ENCODE assay signal across 8 cellular contexts in the genomic region with DNA sequence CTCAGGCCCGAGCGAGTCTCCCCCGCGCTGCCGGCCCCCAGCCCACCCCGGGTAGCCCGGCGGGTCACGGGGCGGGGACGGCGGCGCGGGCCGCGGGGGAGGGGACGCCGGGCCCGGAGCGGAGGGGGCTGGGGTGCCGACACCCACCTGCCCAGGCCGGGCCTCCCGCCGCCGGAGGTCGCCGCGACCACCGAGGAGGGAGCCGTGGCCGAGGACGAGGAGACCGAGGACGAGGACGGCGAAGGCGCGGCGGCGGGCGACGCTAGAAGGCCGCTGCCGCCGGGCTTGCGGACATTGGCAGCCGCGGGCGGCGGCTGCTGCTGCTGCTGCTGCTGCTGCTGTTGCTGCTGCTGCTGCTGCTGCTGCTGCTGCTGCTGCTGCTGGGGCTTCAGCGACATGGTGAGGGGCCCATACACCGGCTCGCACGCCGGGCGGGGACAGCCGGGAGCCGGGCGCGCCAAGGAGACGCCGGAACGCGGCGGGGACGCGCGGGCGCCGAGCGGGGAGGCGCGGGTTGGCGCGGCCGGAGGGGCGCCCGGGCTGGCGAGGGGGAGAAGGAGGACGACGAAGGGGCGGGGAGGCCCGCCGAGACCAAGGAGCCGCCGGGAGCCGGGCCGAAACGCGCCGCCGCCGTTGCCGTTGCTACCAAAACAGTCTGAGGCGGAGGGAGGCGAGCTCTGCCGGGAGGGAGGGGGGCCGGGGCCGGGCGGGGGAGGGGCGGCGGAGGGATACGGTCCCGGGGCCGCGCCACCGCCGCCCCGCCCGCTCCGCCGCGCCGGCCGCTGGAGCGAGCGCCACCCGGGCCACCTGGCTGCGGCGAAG. TPM values are rescaled to one million over a fixed set of nuclear protein-coding genes. Genes with fewer than 3 reads are reported as not detected.
DNase-seq lines count a peak whose midpoint lies in the region; ATAC-seq and TF ChIP-seq lines count a peak whose summit lies in the region.

A gene with protein sequence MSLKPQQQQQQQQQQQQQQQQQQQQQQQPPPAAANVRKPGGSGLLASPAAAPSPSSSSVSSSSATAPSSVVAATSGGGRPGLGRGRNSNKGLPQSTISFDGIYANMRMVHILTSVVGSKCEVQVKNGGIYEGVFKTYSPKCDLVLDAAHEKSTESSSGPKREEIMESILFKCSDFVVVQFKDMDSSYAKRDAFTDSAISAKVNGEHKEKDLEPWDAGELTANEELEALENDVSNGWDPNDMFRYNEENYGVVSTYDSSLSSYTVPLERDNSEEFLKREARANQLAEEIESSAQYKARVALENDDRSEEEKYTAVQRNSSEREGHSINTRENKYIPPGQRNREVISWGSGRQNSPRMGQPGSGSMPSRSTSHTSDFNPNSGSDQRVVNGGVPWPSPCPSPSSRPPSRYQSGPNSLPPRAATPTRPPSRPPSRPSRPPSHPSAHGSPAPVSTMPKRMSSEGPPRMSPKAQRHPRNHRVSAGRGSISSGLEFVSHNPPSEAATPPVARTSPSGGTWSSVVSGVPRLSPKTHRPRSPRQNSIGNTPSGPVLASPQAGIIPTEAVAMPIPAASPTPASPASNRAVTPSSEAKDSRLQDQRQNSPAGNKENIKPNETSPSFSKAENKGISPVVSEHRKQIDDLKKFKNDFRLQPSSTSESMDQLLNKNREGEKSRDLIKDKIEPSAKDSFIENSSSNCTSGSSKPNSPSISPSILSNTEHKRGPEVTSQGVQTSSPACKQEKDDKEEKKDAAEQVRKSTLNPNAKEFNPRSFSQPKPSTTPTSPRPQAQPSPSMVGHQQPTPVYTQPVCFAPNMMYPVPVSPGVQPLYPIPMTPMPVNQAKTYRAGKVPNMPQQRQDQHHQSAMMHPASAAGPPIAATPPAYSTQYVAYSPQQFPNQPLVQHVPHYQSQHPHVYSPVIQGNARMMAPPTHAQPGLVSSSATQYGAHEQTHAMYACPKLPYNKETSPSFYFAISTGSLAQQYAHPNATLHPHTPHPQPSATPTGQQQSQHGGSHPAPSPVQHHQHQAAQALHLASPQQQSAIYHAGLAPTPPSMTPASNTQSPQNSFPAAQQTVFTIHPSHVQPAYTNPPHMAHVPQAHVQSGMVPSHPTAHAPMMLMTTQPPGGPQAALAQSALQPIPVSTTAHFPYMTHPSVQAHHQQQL (minus strand): TSS at position 679 of the 822 bp plus-strand sequence. CDS start 281 bp downstream, at position 398.

- H3K27me3 ChIP-seq in HUES64 (ENCODE audit: insufficient read depth, low read length) (no peaks in the 10 kb centered on the region), adrenal gland (no peaks in the 10 kb centered on the region), psoas muscle (ENCODE audit: insufficient read depth in 3 of 3, low read length in 2 of 3) (no peaks in the 10 kb centered on the region), aorta (ENCODE audit: control insufficient read depth in 1 of 2, insufficient read depth in 2 of 2, low read length in 1 of 2) (no peaks in the 10 kb centered on the region)

- peak within 1 kb of the TSS; percentile 97 for H3K9ac ChIP-seq in HUES64 (ENCODE audit: low read depth, low read length)

- no peaks in the 10 kb centered on the region for H3K27me3 Mint-ChIP-seq in Calu3 (ENCODE audit: unreplicated experiment)

- intact Hi-C loops in Calu3 (cut with micrococcal nuclease; ENCODE audit: unreplicated experiment): loop anchor here (5.0 kb wide), 1 partner anchor 42 kb away; no protein-coding TSS in a partner anchor
- intact Hi-C loops in adrenal gland (cut with DNase I): no loop called here
- intact Hi-C loops in left ventricle myocardium superior (cut with micrococcal nuclease): no loop called here
- intact Hi-C loops in psoas muscle (cut with DNase I): loop anchor here in 1 of 2 donors (1.0 to 5.0 kb wide), 2 partner anchors 37 kb away; no protein-coding TSS in a partner anchor
- intact Hi-C loops in aorta (cut with DNase I): loop anchor here in 1 of 2 donors (5.0 kb wide), 1 partner anchor 37 kb away; no protein-coding TSS in a partner anchor

- DNase-seq in Calu3 (no peak), SK-MEL-5 (ENCODE audit: low read depth, low spot score) (peak; percentile 47), adrenal gland (peak; percentile 61 to 74 (median 65)), left ventricle myocardium superior (peak; percentile 78), psoas muscle (peak; percentile 75 to 87), aorta (peak; percentile 79 to 90)

- TF ChIP-seq CTCF in Calu3 (IDR thresholded peaks at IDR 0.05; ENCODE audit: unreplicated experiment): no peak
- no peak for TF ChIP-seq CTCF in adrenal gland (IDR thresholded peaks at IDR 0.05)
- no peak for TF ChIP-seq CTCF in psoas muscle (IDR thresholded peaks at IDR 0.05)

- H3K9me3 Mint-ChIP-seq in Calu3 (ENCODE audit: low read depth, unreplicated experiment): no peaks in the 10 kb centered on the region

- peak within 1 kb of the TSS; percentile 99 for H3K27ac Mint-ChIP-seq in Calu3 (ENCODE audit: unreplicated experiment)

- in situ Hi-C loops in SK-MEL-5 (cut with HindIII; ENCODE audit: low pct_unique_long_range_greater_than_20kb, low sequenced_read_pairs): no loop called here

- peak within 1 kb of the TSS; percentile 94 for H3K4me3 Mint-ChIP-seq in Calu3 (ENCODE audit: low read depth, unreplicated experiment)

- peaks cover 22% of the 10 kb centered on the region for H3K4me1 Mint-ChIP-seq in Calu3 (ENCODE audit: low read depth, unreplicated experiment)

- H3K4me3 ChIP-seq in HUES64 (ENCODE audit: low read length) (peak within 1 kb of the TSS; percentile 94), adrenal gland (peak within 1 kb of the TSS; percentile 84 to 98 (median 93)), psoas muscle (peak within 1 kb of the TSS; percentile 85), aorta (ENCODE audit: low read length in 2 of 2) (peak within 1 kb of the TSS; percentile 36 to 99)

- no TSS peak for BruUV-seq in Calu3 (replicated peaks; lab: Mats Ljungman, UMichigan)

- ATAC-seq in GM21423 (IDR thresholded peaks at IDR 0.05; ENCODE audit: unreplicated experiment): peak; percentile 45
- peak; percentile 67 for ATAC-seq in left ventricle myocardium superior
- ATAC-seq in psoas muscle: peak; percentile 58 to 71 (median 66)
- ATAC-seq in aorta (ENCODE audit: low FRiP score): peak; percentile 57

- TF ChIP-seq POLR2A in adrenal gland (IDR thresholded peaks at IDR 0.05): peak; percentile 19 to 25

- WGBS in HUES64: under 1% methylated on average over 120 of the region's 120 CpGs
- 0 to 1% (median 0%) methylated on average over 18 to 116 of the region's 120 CpGs; no CpG with 5 or more reads in 1 of the 4 donors for WGBS in adrenal gland, 4 donors
- 0 to 1% (median 0%) methylated on average over 28 to 120 of the region's 120 CpGs for WGBS in psoas muscle, 3 donors
- WGBS in aorta, 2 donors: 1% methylated on average over 42 to 120 of the region's 120 CpGs

- CTCF ChIA-PET in Calu3 (lab: Charles Lee): interaction anchor here (0.6 kb wide), 2 partner anchors 42 to 75 kb away, joined by 3 read pairs; no protein-coding TSS in a partner anchor

- H3K36me3 ChIP-seq in HUES64 (ENCODE audit: insufficient read depth, low read length) (no peaks in the 10 kb centered on the region), adrenal gland (replicated peaks in 1 of 2) (no peaks in the 10 kb centered on the region), psoas muscle (ENCODE audit: insufficient read depth in 1 of 2, low read depth in 1 of 2) (no peaks in the 10 kb centered on the region), aorta (ENCODE audit: control insufficient read depth in 1 of 2, insufficient read depth in 2 of 2, low read length in 1 of 2) (no peaks in the 10 kb centered on the region)

- no peaks in the 10 kb centered on the region for H3K9me3 ChIP-seq in HUES64 (ENCODE audit: insufficient read depth, low read depth, low read length)
- no peaks in the 10 kb centered on the region for H3K9me3 ChIP-seq in adrenal gland (replicated peaks in 1 of 3)
- H3K9me3 ChIP-seq in psoas muscle: no peaks in the 10 kb centered on the region
- no peaks in the 10 kb centered on the region for H3K9me3 ChIP-seq in aorta (ENCODE audit: control insufficient read depth, low read length)

- peak within 1 kb of the TSS; percentile 97 for H3K27ac ChIP-seq in HUES64 (ENCODE audit: low read depth, low read length)
- peak within 1 kb of the TSS; percentile 87 to 100 (median 95) for H3K27ac ChIP-seq in adrenal gland
- peak within 1 kb of the TSS; percentile 96 for H3K27ac ChIP-seq in psoas muscle
- H3K27ac ChIP-seq in aorta (ENCODE audit: low read depth in 1 of 2, low read length in 2 of 2): peak within 1 kb of the TSS; percentile 83 to 93

- H3K36me3 Mint-ChIP-seq in Calu3 (ENCODE audit: insufficient read depth, unreplicated experiment): peaks cover 44% of the 10 kb centered on the region

- H3K4me1 ChIP-seq in HUES64 (ENCODE audit: insufficient read depth, low read length): peaks cover 26% of the 10 kb centered on the region
- peaks cover 36 to 38% of the 10 kb centered on the region in 2 donors for H3K4me1 ChIP-seq in adrenal gland (replicated peaks in 1 of 2)
- peaks cover 36% of the 10 kb centered on the region for H3K4me1 ChIP-seq in psoas muscle
- no peaks in the 10 kb centered on the region for H3K4me1 ChIP-seq in aorta (ENCODE audit: control insufficient read depth in 1 of 2, insufficient read depth in 2 of 2, low read length in 2 of 2)

RNA-seq across cellular contexts. Expression of the gene that starts here (rescaled TPM):
- 109 and 123 TPM in 2 replicates for total RNA-seq in Calu3 (2022)
- polyA plus RNA-seq in HUES64 (2013, experiment 1 of 2): 35.4 TPM
- polyA plus RNA-seq in HUES64 (2013, experiment 2 of 2): 43.8 TPM
- total RNA-seq in SK-MEL-5 (2014; rRNA removed; shearing (Covaris generic)): 12.4 and 12.8 TPM in 2 replicates
- polyA plus RNA-seq in SK-MEL-5 (2015; cell fraction: cytosol; rRNA removed): 44.9 and 50.0 TPM in 2 replicates
- 74.3 and 113 TPM in 2 replicates for polyA plus RNA-seq in SK-MEL-5 (2015; cell fraction: nucleus; rRNA removed)
- total RNA-seq in adrenal gland: 100 to 1,000 TPM in 1 of 8 donors, 10 to 100 TPM in 7; 31.0 to 241 (median 63.1) TPM
- 10 to 100 TPM; 41.5 to 60.7 (median 56.7) TPM for polyA plus RNA-seq in adrenal gland
- 57.3 TPM for total RNA-seq in left ventricle myocardium superior
- 10 to 100 TPM; 32.9 to 39.2 (median 37.1) TPM for total RNA-seq in psoas muscle
- 10 to 100 TPM; 17.2 to 26.7 (median 24.4) TPM for polyA plus RNA-seq in psoas muscle
- 10 to 100 TPM; 69.4 to 97.5 TPM for total RNA-seq in aorta
- 10 to 100 TPM; 23.8 to 29.3 TPM for polyA plus RNA-seq in aorta
